ENCODE assay signal across 1 cellular context in the genomic region with DNA sequence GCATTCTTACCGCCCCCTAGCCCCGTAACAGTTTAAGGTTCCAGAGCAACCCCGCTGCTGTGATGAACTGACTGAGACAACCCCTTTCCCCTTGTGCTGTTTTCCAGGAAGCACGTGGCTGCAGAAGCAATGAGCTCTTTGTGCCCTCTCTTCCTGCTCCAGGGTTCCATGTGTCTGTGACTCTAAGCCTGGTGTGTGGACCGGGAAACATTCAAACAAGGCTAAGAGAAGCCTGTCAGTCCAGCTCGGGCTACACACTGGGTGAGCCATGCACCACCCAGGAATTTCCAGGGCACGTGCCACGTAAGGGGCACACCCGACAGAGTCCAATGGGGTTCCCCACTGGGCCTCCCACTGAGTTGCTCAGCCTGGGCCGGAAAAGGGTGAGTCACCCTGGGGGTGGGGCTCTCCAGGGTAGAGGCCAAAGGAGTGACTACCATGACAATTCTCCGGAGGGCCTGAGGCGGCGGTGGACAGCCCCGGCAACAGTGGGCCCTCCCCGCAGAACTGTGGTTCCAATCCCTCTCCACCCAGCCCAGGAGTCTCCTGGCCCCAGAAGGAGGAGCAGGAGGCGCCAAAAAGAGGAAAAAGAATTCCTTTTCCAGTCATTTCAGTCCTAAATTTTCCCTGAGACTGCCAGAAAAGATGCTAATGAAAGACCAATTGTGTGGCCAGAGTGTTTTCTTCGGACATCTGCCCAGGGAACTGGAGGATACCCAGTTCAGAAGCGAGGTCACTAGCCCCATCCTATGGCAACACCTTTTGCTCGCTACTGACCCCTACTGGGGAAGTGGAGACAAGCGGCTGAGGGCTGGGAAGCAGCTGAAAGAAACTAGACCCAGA.
TF ChIP-seq lines count a peak whose summit lies in the region.

No MANE protein-coding gene starts in this region.

TF ChIP-seq in HepG2, 621 proteins besides CTCF, POLR2A, EP300 and RAD21 (continued from another document and continues in another):
- TF ChIP-seq, protein P1, sequence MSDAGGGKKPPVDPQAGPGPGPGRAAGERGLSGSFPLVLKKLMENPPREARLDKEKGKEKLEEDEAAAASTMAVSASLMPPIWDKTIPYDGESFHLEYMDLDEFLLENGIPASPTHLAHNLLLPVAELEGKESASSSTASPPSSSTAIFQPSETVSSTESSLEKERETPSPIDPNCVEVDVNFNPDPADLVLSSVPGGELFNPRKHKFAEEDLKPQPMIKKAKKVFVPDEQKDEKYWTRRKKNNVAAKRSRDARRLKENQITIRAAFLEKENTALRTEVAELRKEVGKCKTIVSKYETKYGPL (CRISPR knock-in tag; IDR thresholded peaks at IDR 0.05): 0 out of 2 replicates have a peak, but pooled peaks have one; percentile 17
- peak; percentile 66; the same call in 1 of the 2 replicates for TF ChIP-seq ZNF546 (CRISPR knock-in tag; conservative IDR thresholded peaks at IDR 0.05)
- TF ChIP-seq ZBTB21 (CRISPR knock-in tag; IDR thresholded peaks at IDR 0.05): 0 out of 2 replicates have a peak, but pooled peaks have one; percentile 12
- TF ChIP-seq, protein P2, sequence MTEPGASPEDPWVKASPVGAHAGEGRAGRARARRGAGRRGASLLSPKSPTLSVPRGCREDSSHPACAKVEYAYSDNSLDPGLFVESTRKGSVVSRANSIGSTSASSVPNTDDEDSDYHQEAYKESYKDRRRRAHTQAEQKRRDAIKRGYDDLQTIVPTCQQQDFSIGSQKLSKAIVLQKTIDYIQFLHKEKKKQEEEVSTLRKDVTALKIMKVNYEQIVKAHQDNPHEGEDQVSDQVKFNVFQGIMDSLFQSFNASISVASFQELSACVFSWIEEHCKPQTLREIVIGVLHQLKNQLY (CRISPR knock-in tag; IDR thresholded peaks at IDR 0.05): peak; percentile 74
- TF ChIP-seq MED1 (CRISPR knock-in tag; IDR thresholded peaks at IDR 0.05): peak; percentile 89
- no peak; the same call in 1 of the 2 replicates for TF ChIP-seq KLF13 (CRISPR knock-in tag; IDR thresholded peaks at IDR 0.05)
- TF ChIP-seq, protein P3, sequence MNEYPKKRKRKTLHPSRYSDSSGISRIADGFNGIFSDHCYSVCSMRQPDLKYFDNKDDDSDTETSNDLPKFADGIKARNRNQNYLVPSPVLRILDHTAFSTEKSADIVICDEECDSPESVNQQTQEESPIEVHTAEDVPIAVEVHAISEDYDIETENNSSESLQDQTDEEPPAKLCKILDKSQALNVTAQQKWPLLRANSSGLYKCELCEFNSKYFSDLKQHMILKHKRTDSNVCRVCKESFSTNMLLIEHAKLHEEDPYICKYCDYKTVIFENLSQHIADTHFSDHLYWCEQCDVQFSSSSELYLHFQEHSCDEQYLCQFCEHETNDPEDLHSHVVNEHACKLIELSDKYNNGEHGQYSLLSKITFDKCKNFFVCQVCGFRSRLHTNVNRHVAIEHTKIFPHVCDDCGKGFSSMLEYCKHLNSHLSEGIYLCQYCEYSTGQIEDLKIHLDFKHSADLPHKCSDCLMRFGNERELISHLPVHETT (CRISPR knock-in tag; conservative IDR thresholded peaks at IDR 0.05): no peak
- TF ChIP-seq SRF (IDR thresholded peaks at IDR 0.05; ENCODE audit: low read depth, low read length): 0 out of 2 replicates have a peak, but pooled peaks have one; percentile 9
- no peak; the same call in 1 of the 2 replicates for TF ChIP-seq DR1 (CRISPR knock-in tag; IDR thresholded peaks at IDR 0.05)
- TF ChIP-seq FOSL2 (CRISPR knock-in tag; IDR thresholded peaks at IDR 0.05): peak; percentile 99
- TF ChIP-seq, protein P4, sequence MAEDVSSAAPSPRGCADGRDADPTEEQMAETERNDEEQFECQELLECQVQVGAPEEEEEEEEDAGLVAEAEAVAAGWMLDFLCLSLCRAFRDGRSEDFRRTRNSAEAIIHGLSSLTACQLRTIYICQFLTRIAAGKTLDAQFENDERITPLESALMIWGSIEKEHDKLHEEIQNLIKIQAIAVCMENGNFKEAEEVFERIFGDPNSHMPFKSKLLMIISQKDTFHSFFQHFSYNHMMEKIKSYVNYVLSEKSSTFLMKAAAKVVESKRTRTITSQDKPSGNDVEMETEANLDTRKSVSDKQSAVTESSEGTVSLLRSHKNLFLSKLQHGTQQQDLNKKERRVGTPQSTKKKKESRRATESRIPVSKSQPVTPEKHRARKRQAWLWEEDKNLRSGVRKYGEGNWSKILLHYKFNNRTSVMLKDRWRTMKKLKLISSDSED (CRISPR knock-in tag; IDR thresholded peaks at IDR 0.05): no peak
- TF ChIP-seq CREB1 (IDR thresholded peaks at IDR 0.05): peak; percentile 46
- TF ChIP-seq CREB1 (CRISPR knock-in tag; IDR thresholded peaks at IDR 0.05): 0 out of 2 replicates have a peak, but pooled peaks have one; percentile 21
- TF ChIP-seq FOSL1 (CRISPR knock-in tag; IDR thresholded peaks at IDR 0.05; ENCODE audit: borderline replicate concordance): peak; percentile 96
- TF ChIP-seq, protein P5, sequence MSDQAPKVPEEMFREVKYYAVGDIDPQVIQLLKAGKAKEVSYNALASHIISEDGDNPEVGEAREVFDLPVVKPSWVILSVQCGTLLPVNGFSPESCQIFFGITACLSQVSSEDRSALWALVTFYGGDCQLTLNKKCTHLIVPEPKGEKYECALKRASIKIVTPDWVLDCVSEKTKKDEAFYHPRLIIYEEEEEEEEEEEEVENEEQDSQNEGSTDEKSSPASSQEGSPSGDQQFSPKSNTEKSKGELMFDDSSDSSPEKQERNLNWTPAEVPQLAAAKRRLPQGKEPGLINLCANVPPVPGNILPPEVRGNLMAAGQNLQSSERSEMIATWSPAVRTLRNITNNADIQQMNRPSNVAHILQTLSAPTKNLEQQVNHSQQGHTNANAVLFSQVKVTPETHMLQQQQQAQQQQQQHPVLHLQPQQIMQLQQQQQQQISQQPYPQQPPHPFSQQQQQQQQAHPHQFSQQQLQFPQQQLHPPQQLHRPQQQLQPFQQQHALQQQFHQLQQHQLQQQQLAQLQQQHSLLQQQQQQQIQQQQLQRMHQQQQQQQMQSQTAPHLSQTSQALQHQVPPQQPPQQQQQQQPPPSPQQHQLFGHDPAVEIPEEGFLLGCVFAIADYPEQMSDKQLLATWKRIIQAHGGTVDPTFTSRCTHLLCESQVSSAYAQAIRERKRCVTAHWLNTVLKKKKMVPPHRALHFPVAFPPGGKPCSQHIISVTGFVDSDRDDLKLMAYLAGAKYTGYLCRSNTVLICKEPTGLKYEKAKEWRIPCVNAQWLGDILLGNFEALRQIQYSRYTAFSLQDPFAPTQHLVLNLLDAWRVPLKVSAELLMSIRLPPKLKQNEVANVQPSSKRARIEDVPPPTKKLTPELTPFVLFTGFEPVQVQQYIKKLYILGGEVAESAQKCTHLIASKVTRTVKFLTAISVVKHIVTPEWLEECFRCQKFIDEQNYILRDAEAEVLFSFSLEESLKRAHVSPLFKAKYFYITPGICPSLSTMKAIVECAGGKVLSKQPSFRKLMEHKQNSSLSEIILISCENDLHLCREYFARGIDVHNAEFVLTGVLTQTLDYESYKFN (CRISPR knock-in tag; conservative IDR thresholded peaks at IDR 0.05): peak; percentile 70
- TF ChIP-seq POLR2AphosphoS5 (IDR thresholded peaks at IDR 0.05; ENCODE audit: low read depth, low read length): no peak
- no peak for TF ChIP-seq ZNF724P (CRISPR knock-in tag; IDR thresholded peaks at IDR 0.05; ENCODE audit: borderline replicate concordance)
- TF ChIP-seq, protein P6, sequence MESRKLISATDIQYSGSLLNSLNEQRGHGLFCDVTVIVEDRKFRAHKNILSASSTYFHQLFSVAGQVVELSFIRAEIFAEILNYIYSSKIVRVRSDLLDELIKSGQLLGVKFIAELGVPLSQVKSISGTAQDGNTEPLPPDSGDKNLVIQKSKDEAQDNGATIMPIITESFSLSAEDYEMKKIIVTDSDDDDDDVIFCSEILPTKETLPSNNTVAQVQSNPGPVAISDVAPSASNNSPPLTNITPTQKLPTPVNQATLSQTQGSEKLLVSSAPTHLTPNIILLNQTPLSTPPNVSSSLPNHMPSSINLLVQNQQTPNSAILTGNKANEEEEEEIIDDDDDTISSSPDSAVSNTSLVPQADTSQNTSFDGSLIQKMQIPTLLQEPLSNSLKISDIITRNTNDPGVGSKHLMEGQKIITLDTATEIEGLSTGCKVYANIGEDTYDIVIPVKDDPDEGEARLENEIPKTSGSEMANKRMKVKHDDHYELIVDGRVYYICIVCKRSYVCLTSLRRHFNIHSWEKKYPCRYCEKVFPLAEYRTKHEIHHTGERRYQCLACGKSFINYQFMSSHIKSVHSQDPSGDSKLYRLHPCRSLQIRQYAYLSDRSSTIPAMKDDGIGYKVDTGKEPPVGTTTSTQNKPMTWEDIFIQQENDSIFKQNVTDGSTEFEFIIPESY (CRISPR knock-in tag; IDR thresholded peaks at IDR 0.05): peak; percentile 80
- TF ChIP-seq, protein P7, sequence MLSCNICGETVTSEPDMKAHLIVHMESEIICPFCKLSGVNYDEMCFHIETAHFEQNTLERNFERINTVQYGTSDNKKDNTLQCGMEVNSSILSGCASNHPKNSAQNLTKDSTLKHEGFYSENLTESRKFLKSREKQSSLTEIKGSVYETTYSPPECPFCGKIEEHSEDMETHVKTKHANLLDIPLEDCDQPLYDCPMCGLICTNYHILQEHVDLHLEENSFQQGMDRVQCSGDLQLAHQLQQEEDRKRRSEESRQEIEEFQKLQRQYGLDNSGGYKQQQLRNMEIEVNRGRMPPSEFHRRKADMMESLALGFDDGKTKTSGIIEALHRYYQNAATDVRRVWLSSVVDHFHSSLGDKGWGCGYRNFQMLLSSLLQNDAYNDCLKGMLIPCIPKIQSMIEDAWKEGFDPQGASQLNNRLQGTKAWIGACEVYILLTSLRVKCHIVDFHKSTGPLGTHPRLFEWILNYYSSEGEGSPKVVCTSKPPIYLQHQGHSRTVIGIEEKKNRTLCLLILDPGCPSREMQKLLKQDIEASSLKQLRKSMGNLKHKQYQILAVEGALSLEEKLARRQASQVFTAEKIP (CRISPR knock-in tag; IDR thresholded peaks at IDR 0.05; ENCODE audit: borderline replicate concordance): no peak
- TF ChIP-seq FOXP1 (IDR thresholded peaks at IDR 0.05): no peak
- TF ChIP-seq FOXP1 (CRISPR knock-in tag; IDR thresholded peaks at IDR 0.05): peak; percentile 69; the same call in 1 of the 2 replicates
- peak; percentile 55 for TF ChIP-seq HNF4A (CRISPR knock-in tag; IDR thresholded peaks at IDR 0.05)
- 0 out of 2 replicates have a peak, but pooled peaks have one; percentile 71 for TF ChIP-seq BRCA1 (CRISPR knock-in tag; IDR thresholded peaks at IDR 0.05)
- peak; percentile 91 for TF ChIP-seq SETDB1 (CRISPR knock-in tag; IDR thresholded peaks at IDR 0.05; ENCODE audit: borderline replicate concordance)
- TF ChIP-seq ZNF616 (CRISPR knock-in tag; IDR thresholded peaks at IDR 0.05; ENCODE audit: low read depth): peak; percentile 17; the same call in 1 of the 2 replicates
- TF ChIP-seq, protein P8, sequence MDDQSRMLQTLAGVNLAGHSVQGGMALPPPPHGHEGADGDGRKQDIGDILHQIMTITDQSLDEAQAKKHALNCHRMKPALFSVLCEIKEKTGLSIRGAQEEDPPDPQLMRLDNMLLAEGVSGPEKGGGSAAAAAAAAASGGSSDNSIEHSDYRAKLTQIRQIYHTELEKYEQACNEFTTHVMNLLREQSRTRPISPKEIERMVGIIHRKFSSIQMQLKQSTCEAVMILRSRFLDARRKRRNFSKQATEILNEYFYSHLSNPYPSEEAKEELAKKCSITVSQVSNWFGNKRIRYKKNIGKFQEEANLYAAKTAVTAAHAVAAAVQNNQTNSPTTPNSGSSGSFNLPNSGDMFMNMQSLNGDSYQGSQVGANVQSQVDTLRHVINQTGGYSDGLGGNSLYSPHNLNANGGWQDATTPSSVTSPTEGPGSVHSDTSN (CRISPR knock-in tag; IDR thresholded peaks at IDR 0.05; ENCODE audit: borderline replicate concordance): no peak
- no peak for TF ChIP-seq ZNF17 (CRISPR knock-in tag; IDR thresholded peaks at IDR 0.05)
- TF ChIP-seq NCOR1 (IDR thresholded peaks at IDR 0.05; ENCODE audit: borderline replicate concordance, low read length): no peak; the same call in 1 of the 2 replicates
- peak; percentile 45; the same call in 1 of the 2 replicates for TF ChIP-seq IRF2 (CRISPR knock-in tag; IDR thresholded peaks at IDR 0.05)
- TF ChIP-seq, protein P9, sequence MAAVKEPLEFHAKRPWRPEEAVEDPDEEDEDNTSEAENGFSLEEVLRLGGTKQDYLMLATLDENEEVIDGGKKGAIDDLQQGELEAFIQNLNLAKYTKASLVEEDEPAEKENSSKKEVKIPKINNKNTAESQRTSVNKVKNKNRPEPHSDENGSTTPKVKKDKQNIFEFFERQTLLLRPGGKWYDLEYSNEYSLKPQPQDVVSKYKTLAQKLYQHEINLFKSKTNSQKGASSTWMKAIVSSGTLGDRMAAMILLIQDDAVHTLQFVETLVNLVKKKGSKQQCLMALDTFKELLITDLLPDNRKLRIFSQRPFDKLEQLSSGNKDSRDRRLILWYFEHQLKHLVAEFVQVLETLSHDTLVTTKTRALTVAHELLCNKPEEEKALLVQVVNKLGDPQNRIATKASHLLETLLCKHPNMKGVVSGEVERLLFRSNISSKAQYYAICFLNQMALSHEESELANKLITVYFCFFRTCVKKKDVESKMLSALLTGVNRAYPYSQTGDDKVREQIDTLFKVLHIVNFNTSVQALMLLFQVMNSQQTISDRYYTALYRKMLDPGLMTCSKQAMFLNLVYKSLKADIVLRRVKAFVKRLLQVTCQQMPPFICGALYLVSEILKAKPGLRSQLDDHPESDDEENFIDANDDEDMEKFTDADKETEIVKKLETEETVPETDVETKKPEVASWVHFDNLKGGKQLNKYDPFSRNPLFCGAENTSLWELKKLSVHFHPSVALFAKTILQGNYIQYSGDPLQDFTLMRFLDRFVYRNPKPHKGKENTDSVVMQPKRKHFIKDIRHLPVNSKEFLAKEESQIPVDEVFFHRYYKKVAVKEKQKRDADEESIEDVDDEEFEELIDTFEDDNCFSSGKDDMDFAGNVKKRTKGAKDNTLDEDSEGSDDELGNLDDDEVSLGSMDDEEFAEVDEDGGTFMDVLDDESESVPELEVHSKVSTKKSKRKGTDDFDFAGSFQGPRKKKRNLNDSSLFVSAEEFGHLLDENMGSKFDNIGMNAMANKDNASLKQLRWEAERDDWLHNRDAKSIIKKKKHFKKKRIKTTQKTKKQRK (IDR thresholded peaks at IDR 0.05; ENCODE audit: low read length): no peak
- TF ChIP-seq ZNF30 (CRISPR knock-in tag; IDR thresholded peaks at IDR 0.05): peak; percentile 93
- TF ChIP-seq ZNF382 (CRISPR knock-in tag; IDR thresholded peaks at IDR 0.05; ENCODE audit: borderline replicate concordance): no peak; the same call in 1 of the 2 replicates
- TF ChIP-seq ATAD3A (CRISPR knock-in tag; IDR thresholded peaks at IDR 0.05): no peak
- TF ChIP-seq TAF1 (CRISPR knock-in tag; IDR thresholded peaks at IDR 0.05): no peak; the same call in 1 of the 2 replicates
- TF ChIP-seq ZNF33A (CRISPR knock-in tag; IDR thresholded peaks at IDR 0.05; ENCODE audit: borderline replicate concordance): no peak
- TF ChIP-seq TARDBP (CRISPR knock-in tag; IDR thresholded peaks at IDR 0.05): peak; percentile 72
- TF ChIP-seq, protein P10, sequence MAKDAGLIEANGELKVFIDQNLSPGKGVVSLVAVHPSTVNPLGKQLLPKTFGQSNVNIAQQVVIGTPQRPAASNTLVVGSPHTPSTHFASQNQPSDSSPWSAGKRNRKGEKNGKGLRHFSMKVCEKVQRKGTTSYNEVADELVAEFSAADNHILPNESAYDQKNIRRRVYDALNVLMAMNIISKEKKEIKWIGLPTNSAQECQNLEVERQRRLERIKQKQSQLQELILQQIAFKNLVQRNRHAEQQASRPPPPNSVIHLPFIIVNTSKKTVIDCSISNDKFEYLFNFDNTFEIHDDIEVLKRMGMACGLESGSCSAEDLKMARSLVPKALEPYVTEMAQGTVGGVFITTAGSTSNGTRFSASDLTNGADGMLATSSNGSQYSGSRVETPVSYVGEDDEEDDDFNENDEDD (CRISPR knock-in tag; IDR thresholded peaks at IDR 0.05; ENCODE audit: borderline replicate concordance): peak; percentile 84; the same call in 1 of the 2 replicates
- TF ChIP-seq JARID2 (CRISPR knock-in tag; IDR thresholded peaks at IDR 0.05; ENCODE audit: insufficient replicate concordance): no peak
- no peak for TF ChIP-seq ZNF629 (CRISPR knock-in tag; conservative IDR thresholded peaks at IDR 0.05)
